In the genomic region with DNA sequence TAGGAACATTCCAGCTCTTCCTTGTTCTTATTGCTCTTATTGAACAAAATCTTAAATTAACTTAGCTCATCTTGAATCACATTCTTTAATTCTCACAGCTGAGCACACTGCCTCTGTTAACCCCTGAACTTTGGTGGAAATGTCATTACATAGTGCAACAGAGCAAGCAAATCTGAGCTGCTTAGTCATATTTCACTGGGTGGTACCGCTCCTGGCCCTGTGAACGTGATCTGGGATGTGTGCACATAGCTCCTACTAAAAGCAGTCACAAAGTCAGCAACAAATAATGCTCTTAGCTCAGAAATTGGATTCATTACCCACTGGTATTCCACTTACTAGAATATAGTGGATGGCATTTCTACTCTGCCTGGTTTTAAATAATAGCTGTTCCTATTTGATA, we compare ENCODE assay signal across 14 cellular contexts. TPM values are rescaled to one million over a fixed set of nuclear protein-coding genes. Genes with fewer than 3 reads are reported as not detected.
DNase-seq lines count a peak whose midpoint lies in the region; ATAC-seq and TF ChIP-seq lines count a peak whose summit lies in the region.
"Had no signal": no experiment of that assay in that cellular context is flagged by ENCODE, and none has a peak within 500 bp of the region (broad histone marks: within the 10 kb centered on the region; RNA-seq: fewer than 3 reads in every experiment).

No MANE protein-coding gene starts in this region.

- peaks cover 2% of the 10 kb centered on the region for H3K36me3 Mint-ChIP-seq in activated naive CD4-positive, alpha-beta T cell treated with anti-CD3 and anti-CD28 coated beads, Interleukin-2, amount 50 U/mL, for 24 hours

- H3K9me3 Mint-ChIP-seq in activated naive CD4-positive, alpha-beta T cell treated with anti-CD3 and anti-CD28 coated beads, Interleukin-2, amount 50 U/mL, for 24 hours = no peaks in the 10 kb centered on the region
- H3K9me3 Mint-ChIP-seq: central memory CD8-positive, alpha-beta T cell had no signal

- no peaks in the 10 kb centered on the region for H3K27me3 Mint-ChIP-seq in activated naive CD4-positive, alpha-beta T cell treated with anti-CD3 and anti-CD28 coated beads, Interleukin-2, amount 50 U/mL, for 24 hours
- H3K27me3 Mint-ChIP-seq: central memory CD8-positive, alpha-beta T cell had no signal

- H3K9me2 ChIP-seq in OCI-LY7 (ENCODE audit: insufficient read depth, low read length) = no peaks in the 10 kb centered on the region

- H3K4me3 ChIP-seq in OCI-LY7 (ENCODE audit: low read depth, low read length, poor library complexity, severe bottlenecking) = no peak overlapping the region
- H3K4me3 ChIP-seq: right lobe of liver had no signal

- H3K9me3 ChIP-seq in OCI-LY7 (ENCODE audit: low read length) = no peaks in the 10 kb centered on the region
- H3K9me3 ChIP-seq: right lobe of liver had no signal

- no peak overlapping the region for H3K4me3 Mint-ChIP-seq in activated naive CD4-positive, alpha-beta T cell treated with anti-CD3 and anti-CD28 coated beads, Interleukin-2, amount 50 U/mL, for 24 hours
- H3K4me3 Mint-ChIP-seq: central memory CD8-positive, alpha-beta T cell; nephron progenitor cell had no signal

- H3K27ac ChIP-seq in OCI-LY7 (ENCODE audit: low read depth, low read length, poor library complexity, severe bottlenecking) = no peak overlapping the region
- H3K27ac ChIP-seq: epithelial cell of prostate, right lobe of liver had no signal

- CTCF ChIA-PET in OCI-LY7 (lab: Charles Lee; ENCODE audit: unreplicated experiment) = interaction anchor here (0.5 kb wide), 1 partner anchor 48 kb away, joined by 3 read pairs; no protein-coding TSS in a partner anchor

- peaks cover 7% of the 10 kb centered on the region for H3K4me1 ChIP-seq in OCI-LY7 (ENCODE audit: insufficient read depth, low read length, poor library complexity, severe bottlenecking)
- H3K4me1 ChIP-seq: right lobe of liver had no signal

- H3K79me2 ChIP-seq in OCI-LY7 (ENCODE audit: insufficient read depth, low read depth, low read length) = 0 out of 2 replicates have a peak, but pooled peaks cover 7% of the 10 kb centered on the region

- H3K4me2 ChIP-seq in OCI-LY7 (ENCODE audit: low read length) = no peak overlapping the region

- POLR2A ChIA-PET in OCI-LY7 (lab: Charles Lee) = interaction anchor here (0.8 to 2.6 kb wide), 5 partner anchors 9 to 29 kb away, joined by 3 to 9 read pairs (median 3); no protein-coding TSS in a partner anchor

- no peaks in the 10 kb centered on the region for H3K36me3 ChIP-seq in OCI-LY7 (ENCODE audit: insufficient read depth, low read length)
- H3K36me3 ChIP-seq: right lobe of liver had no signal

- DNase-seq in activated naive CD4-positive, alpha-beta T cell treated with anti-CD3 and anti-CD28 coated beads, Interleukin-2, amount 50 U/mL, for 16 hours = no peak
- DNase-seq in NCI-H460 (ENCODE audit: extremely low read depth, low read depth) (peak; percentile 42), fibroblast of gingiva (ENCODE audit: low read depth) (peak; percentile 41), sciatic nerve (ENCODE audit: low spot score) (no peak), OCI-LY7 (ENCODE audit: low spot score) (no peak)
- DNase-seq: NCI-H1105; nephron progenitor cell; right lobe of liver; stimulated activated naive CD4-positive, alpha-beta T cell had no signal

- H4K20me1 ChIP-seq in OCI-LY7 (ENCODE audit: insufficient read depth, low read length) = no peaks in the 10 kb centered on the region

- peak overlapping the region; percentile 89 for H3K27ac Mint-ChIP-seq in activated naive CD4-positive, alpha-beta T cell treated with anti-CD3 and anti-CD28 coated beads, Interleukin-2, amount 50 U/mL, for 24 hours
- H3K27ac Mint-ChIP-seq: nephron progenitor cell had no signal

- intact Hi-C loops in sciatic nerve (cut with DNase I) = no loop called here
- intact Hi-C loops in OCI-LY7 (cut with micrococcal nuclease; ENCODE audit: unreplicated experiment) = no loop called here

- no TSS peak for BruUV-seq in OCI-LY7 (replicated peaks; lab: Mats Ljungman, UMichigan)

- H2AFZ ChIP-seq in OCI-LY7 (ENCODE audit: low read length) = no peak overlapping the region

- H3K4me1 Mint-ChIP-seq in activated naive CD4-positive, alpha-beta T cell treated with anti-CD3 and anti-CD28 coated beads, Interleukin-2, amount 50 U/mL, for 24 hours = peaks cover 87% of the 10 kb centered on the region

- peak; percentile 72 for ATAC-seq in sciatic nerve
- no peak for ATAC-seq in HG03571 (IDR thresholded peaks at IDR 0.05; ENCODE audit: unreplicated experiment)
- ATAC-seq in GM21717 (IDR thresholded peaks at IDR 0.05; ENCODE audit: unreplicated experiment) = no peak

- TF ChIP-seq CTCF in OCI-LY7 (conservative IDR thresholded peaks at IDR 0.05; ENCODE audit: low read length) = no peak

RNA-seq across cellular contexts. Expression of a gene that starts 27.9 kb away (rescaled TPM):
- 2.7 and 3.4 TPM in 2 replicates for total RNA-seq in NCI-H460 (2014; rRNA removed; shearing (Covaris generic))
- 1.5 and 2.0 TPM in 2 replicates for polyA plus RNA-seq in NCI-H460 (2014; cell fraction: nucleus; rRNA removed)
- total RNA-seq in sciatic nerve = 30.4 TPM
- total RNA-seq in OCI-LY7 (2014; rRNA removed; shearing (Covaris generic)) = 50.8 and 52.3 TPM in 2 replicates
- total RNA-seq in OCI-LY7 (2022) = 64.5 and 79.5 TPM in 2 replicates

Comparison
In these comparisons a context has a peak if more than half of its experiments do, and no peak if none do; other contexts are left out.
1. DNase-seq: peak in NCI-H460 (single experiment) and fibroblast of gingiva (single experiment); none in activated naive CD4-positive, alpha-beta T cell treated with anti-CD3 and anti-CD28 coated beads, Interleukin-2, amount 50 U/mL, for 16 hours (single experiment), sciatic nerve (single experiment) and OCI-LY7 (single experiment).